9 cellular contexts compared by ENCODE assay signal in genomic region chr10:85612378-85612775, GRCh38.
A peak's percentile ranks its signal among the peaks of the same experiment; 100 is the strongest.
DNase-seq lines count a peak whose midpoint lies in the region; ATAC-seq lines count a peak whose summit lies in the region.
"Had no signal": no experiment of that assay in that cellular context is flagged by ENCODE, and none has a peak within 500 bp of the region (broad histone marks: within the 10 kb centered on the region; RNA-seq: fewer than 3 reads in every experiment).

No MANE protein-coding gene starts in this region.

- H3K27me3 Mint-ChIP-seq in effector memory CD8-positive, alpha-beta T cell: peaks cover 0 to under 1% of the 10 kb centered on the region in 2 donors

- H3K36me3 Mint-ChIP-seq in effector memory CD8-positive, alpha-beta T cell (ENCODE audit: insufficient read depth): peaks cover 5% of the 10 kb centered on the region

- peaks cover 19 to 22% of the 10 kb centered on the region in 2 donors for H3K4me1 Mint-ChIP-seq in effector memory CD8-positive, alpha-beta T cell (ENCODE audit: low read depth in 2 of 2)

- ATAC-seq in GM18858 (IDR thresholded peaks at IDR 0.05; ENCODE audit: unreplicated experiment) (peak; percentile 87), HG02678 (IDR thresholded peaks at IDR 0.05; ENCODE audit: unreplicated experiment) (peak; percentile 92)
- ATAC-seq in effector memory CD8-positive, alpha-beta T cell (replicated peaks): peak; percentile 94
- ATAC-seq: left cardiac atrium had no signal

- no peaks in the 10 kb centered on the region for H3K9me3 Mint-ChIP-seq in effector memory CD8-positive, alpha-beta T cell

- H3K27ac Mint-ChIP-seq in effector memory CD8-positive, alpha-beta T cell: peak overlapping the region; percentile 58 to 80

- DNase-seq in NOMO-1 treated with DMSO at 0.1 percent for 48 hours (lab: John Stamatoyannopoulos, UW; ENCODE audit: unreplicated experiment): peak; percentile 68
- DNase-seq in effector memory CD8-positive, alpha-beta T cell: peak; percentile 23 to 38 (median 33)
- no peak for DNase-seq in NCI-H1417 (lab: John Stamatoyannopoulos, UW)
- DNase-seq in hepatic stellate cell (ENCODE audit: low spot score): no peak
- DNase-seq in DMS 273 (lab: John Stamatoyannopoulos, UW; ENCODE audit: unreplicated experiment): no peak
- DNase-seq in NCI-H1930 (lab: John Stamatoyannopoulos, UW): no peak
- DNase-seq: left cardiac atrium had no signal

- peak overlapping the region; percentile 68 to 75 for H3K4me3 Mint-ChIP-seq in effector memory CD8-positive, alpha-beta T cell

Comparison
In these comparisons a context has a peak if more than half of its experiments do, and no peak if none do; other contexts are left out.
1. DNase-seq: peak in NOMO-1 treated with DMSO at 0.1 percent for 48 hours (single experiment) and effector memory CD8-positive, alpha-beta T cell (3 of 3); none in NCI-H1417 (0 of 3), hepatic stellate cell (single experiment), DMS 273 (single experiment) and NCI-H1930 (0 of 2).
2. Peak in every context shown above with its lines, with median percentiles within 50 percentile points of each other: ATAC-seq.